23 cellular contexts compared by ENCODE assay signal in the genomic region with DNA sequence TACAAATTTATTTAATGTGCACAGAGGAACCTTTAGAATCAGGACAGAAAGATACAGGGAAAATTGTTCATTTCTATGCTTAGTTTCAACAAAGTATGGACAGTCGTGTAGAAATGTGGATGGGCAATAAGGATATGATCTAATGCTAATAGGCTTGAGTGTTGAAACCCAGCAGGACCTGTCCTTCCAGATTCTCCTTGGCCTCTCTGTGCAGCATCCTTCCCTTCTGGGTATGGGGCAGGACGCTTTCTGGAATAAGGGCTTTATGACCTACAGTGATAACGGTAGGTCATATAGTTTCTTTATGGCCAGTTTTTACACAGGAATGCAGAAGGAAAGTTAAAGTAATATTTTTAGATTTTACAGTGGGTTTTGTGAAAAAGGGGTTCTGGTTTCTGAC.
DNase-seq lines count a peak whose midpoint lies in the region; FAIRE-seq and TF ChIP-seq lines count a peak whose summit lies in the region.
"Had no signal": no experiment of that assay in that cellular context is flagged by ENCODE, and none has a peak within 500 bp of the region (broad histone marks: within the 10 kb centered on the region; RNA-seq: fewer than 3 reads in every experiment).

No MANE protein-coding gene starts in this region.

- no peaks in the 10 kb centered on the region for H3K27me3 ChIP-seq in mesendoderm (ENCODE audit: insufficient read depth, low read length, poor library complexity)
- no peaks in the 10 kb centered on the region for H3K27me3 ChIP-seq in PC-9 (ENCODE audit: insufficient read depth, low read depth)
- no peaks in the 10 kb centered on the region for H3K27me3 ChIP-seq in breast epithelium
- H3K27me3 ChIP-seq: BE2C; BLaER1 treated with 17β-estradiol and CSF1 and Interleukin-3, amounts not matched to agents 10 nM and 100 nM had no signal

- no peaks in the 10 kb centered on the region for H3F3A ChIP-seq in PC-9 (ENCODE audit: insufficient read depth, low read depth)

- DNase-seq in D721Med (ENCODE audit: insufficient read length, low spot score): no peak
- DNase-seq in epithelial cell of esophagus (ENCODE audit: low read depth): peak; percentile 1
- no peak for DNase-seq in mesendoderm
- no peak for DNase-seq in NOMO-1 treated with dmso at 0.1 percent for 144 hours (lab: John Stamatoyannopoulos, UW; ENCODE audit: unreplicated experiment)
- no peak for DNase-seq in PC-9
- DNase-seq in breast epithelium (ENCODE audit: low spot score in 2 of 2): no peak
- DNase-seq: 8988T; ACHN; AML-193; BE2C; CD4-positive, alpha-beta T cell; CD8-positive, alpha-beta memory T cell; DMS79; EL; GF-D8; GOT3; HFFc6 had no signal

- H3K4me3 ChIP-seq in epithelial cell of esophagus (ENCODE audit: low read length) (no peak overlapping the region), mesendoderm (ENCODE audit: low read length) (no peak overlapping the region), PC-9 (no peak overlapping the region), breast epithelium (no peak overlapping the region)
- H3K4me3 ChIP-seq: A549; BLaER1 treated with 17β-estradiol and CSF1 and Interleukin-3, amounts not matched to agents 10 nM and 100 nM; HAP-1 had no signal

- no peak overlapping the region for H2AK5ac ChIP-seq in mesendoderm (ENCODE audit: low read length)

- no CpG with 5 or more reads among the region's 3 CpGs for WGBS in mesendoderm (ENCODE audit: extremely low coverage, insufficient coverage, low lambda C conversion rate)

- no peak overlapping the region for H2AFZ ChIP-seq in PC-9

- no TSS peak for BruUV-seq in PC-9 (replicated peaks; lab: Mats Ljungman, UMichigan)

- TF ChIP-seq CTCF in D721Med (IDR thresholded peaks at IDR 0.05; ENCODE audit: insufficient read depth, missing control alignments): no peak
- TF ChIP-seq CTCF in epithelial cell of esophagus (IDR thresholded peaks at IDR 0.05; ENCODE audit: insufficient read depth, low read depth, low read length, missing control alignments): no peak
- TF ChIP-seq CTCF in PC-9 (conservative IDR thresholded peaks at IDR 0.05): no peak
- TF ChIP-seq CTCF in breast epithelium (IDR thresholded peaks at IDR 0.05): no peak

- FAIRE-seq in D721Med (lab: Jason Lieb, UNC): peak; percentile 64
- FAIRE-seq: A549, GM12891, GM18507, H54 had no signal

- no peaks in the 10 kb centered on the region for H3K9me3 ChIP-seq in PC-9 (ENCODE audit: insufficient read depth, low read depth)
- H3K9me3 ChIP-seq in breast epithelium: no peaks in the 10 kb centered on the region
- H3K9me3 ChIP-seq: A549; BE2C; BLaER1 treated with 17β-estradiol and CSF1 and Interleukin-3, amounts not matched to agents 10 nM and 100 nM; HAP-1 had no signal

- no peaks in the 10 kb centered on the region for H3K4me1 ChIP-seq in mesendoderm (ENCODE audit: control insufficient read depth, low read depth, low read length)
- H3K4me1 ChIP-seq in PC-9 (replicated peaks; ENCODE audit: insufficient read depth): no peaks in the 10 kb centered on the region
- no peaks in the 10 kb centered on the region for H3K4me1 ChIP-seq in breast epithelium
- H3K4me1 ChIP-seq: A549; BE2C; BLaER1 treated with 17β-estradiol and CSF1 and Interleukin-3, amounts not matched to agents 10 nM and 100 nM; HAP-1 had no signal

- POLR2A ChIA-PET in PC-9 (lab: Charles Lee; ENCODE audit: unreplicated experiment): no interaction called here

- H4K5ac ChIP-seq in mesendoderm (ENCODE audit: low read length): no peak overlapping the region

- no peaks in the 10 kb centered on the region for H3K79me2 ChIP-seq in mesendoderm (ENCODE audit: control insufficient read depth, insufficient read depth, low read length)
- H3K79me2 ChIP-seq in PC-9 (ENCODE audit: low read depth): no peaks in the 10 kb centered on the region

- H4K20me1 ChIP-seq in PC-9 (ENCODE audit: insufficient read depth): no peaks in the 10 kb centered on the region
- H4K20me1 ChIP-seq: BLaER1 treated with 17β-estradiol and CSF1 and Interleukin-3, amounts not matched to agents 10 nM and 100 nM had no signal

- H3K79me1 ChIP-seq in mesendoderm (ENCODE audit: low read length): no peaks in the 10 kb centered on the region

- H4K8ac ChIP-seq in mesendoderm (ENCODE audit: low read depth, low read length): no peak overlapping the region

- intact Hi-C loops in PC-9 (cut with micrococcal nuclease; ENCODE audit: unreplicated experiment): no loop called here
- intact Hi-C loops in breast epithelium (cut with DNase I; ENCODE audit: low total_unique reads): no loop called here

- H2BK15ac ChIP-seq in mesendoderm (replicated peaks; ENCODE audit: low read depth): peak overlapping the region; percentile 59

- TF ChIP-seq POLR2A in breast epithelium (IDR thresholded peaks at IDR 0.05): no peak

- no peak overlapping the region for H3K23ac ChIP-seq in mesendoderm (ENCODE audit: low read length)

- H3K9me2 ChIP-seq in PC-9 (ENCODE audit: insufficient read depth): peaks cover 5% of the 10 kb centered on the region; the same call in 1 of the 2 replicates

- no peak overlapping the region for H2BK120ac ChIP-seq in mesendoderm (ENCODE audit: low read depth, low read length)

- H3K56ac ChIP-seq in mesendoderm (ENCODE audit: low read length): no peak overlapping the region

- H2BK5ac ChIP-seq in mesendoderm (ENCODE audit: low read length): no peak overlapping the region

- H3K36me3 ChIP-seq in mesendoderm (ENCODE audit: control insufficient read depth, insufficient read depth, low read length): no peaks in the 10 kb centered on the region
- H3K36me3 ChIP-seq in PC-9 (ENCODE audit: low read depth): no peaks in the 10 kb centered on the region
- no peaks in the 10 kb centered on the region for H3K36me3 ChIP-seq in breast epithelium
- H3K36me3 ChIP-seq: BE2C; BLaER1 treated with 17β-estradiol and CSF1 and Interleukin-3, amounts not matched to agents 10 nM and 100 nM; HAP-1 had no signal

- H3K9ac ChIP-seq in mesendoderm (ENCODE audit: low read length): no peak overlapping the region
- H3K9ac ChIP-seq: BLaER1 treated with 17β-estradiol and CSF1 and Interleukin-3, amounts not matched to agents 10 nM and 100 nM had no signal

- CTCF ChIA-PET in PC-9 (lab: Charles Lee): no interaction called here

- no peak overlapping the region for H3K4me2 ChIP-seq in mesendoderm (ENCODE audit: low read length)
- no peak overlapping the region for H3K4me2 ChIP-seq in PC-9
- H3K4me2 ChIP-seq: A549; BLaER1 treated with 17β-estradiol and CSF1 and Interleukin-3, amounts not matched to agents 10 nM and 100 nM had no signal

- no peak overlapping the region for H3K18ac ChIP-seq in mesendoderm (ENCODE audit: low read length)

- H3K27ac ChIP-seq in mesendoderm (ENCODE audit: low read depth, low read length) (no peak overlapping the region), PC-9 (no peak overlapping the region), breast epithelium (no peak overlapping the region)
- H3K27ac ChIP-seq: A549; BLaER1 treated with 17β-estradiol and CSF1 and Interleukin-3, amounts not matched to agents 10 nM and 100 nM had no signal

- H3K4ac ChIP-seq in mesendoderm (ENCODE audit: low read depth, low read length): no peak overlapping the region
